27 cellular contexts compared by ENCODE assay signal in genomic region chr10:23114228-23114850, GRCh38.
"Had no signal": no experiment of that assay in that cellular context is flagged by ENCODE, and none has a peak within 500 bp of the region (broad histone marks: within the 10 kb centered on the region; RNA-seq: fewer than 3 reads in every experiment).

No MANE protein-coding gene starts in this region.

- H3K9me3 Mint-ChIP-seq: immature natural killer cell; mesothelial cell of epicardium; naive B cell; natural killer cell treated with Interleukin-12 subunit alpha and Interleukin-12 subunit beta and Interleukin-15 and Interleukin-18, amount 100 ng/mL, for 72 hours; neural progenitor cell; stimulated activated effector memory CD8-positive, alpha-beta T cell treated with anti-CD3 and anti-CD28 coated beads, Interleukin-12 subunit alpha, Interleukin-12 subunit beta, amount 100 ng/mL, for 72 hours; type B pancreatic cell had no signal

- H3K27me3 ChIP-seq: dorsolateral prefrontal cortex, neural progenitor cell, right atrium auricular region, sigmoid colon, stomach, tibial artery, uterus had no signal

- H3K36me3 ChIP-seq: neural progenitor cell, prostate gland, uterus had no signal

- H3K4me3 ChIP-seq: dorsolateral prefrontal cortex, mucosa of descending colon, neural progenitor cell, prostate gland, right atrium auricular region, sigmoid colon, stomach, tibial artery, uterus had no signal

- DNase-seq: dorsolateral prefrontal cortex; effector CD4-positive, alpha-beta T cell; hypothalamus; immature natural killer cell; islet precursor cell; kidney glomerular epithelial cell; left colon; left ventricle myocardium superior; mesenchymal stem cell; mucosa of descending colon; naive B cell; nucleus accumbens; sigmoid colon; stimulated activated CD4-positive, alpha-beta T cell treated with anti-CD3 and anti-CD28 coated beads, Interleukin-2, amount 100 ng/mL, for 24 hours; stimulated activated CD4-positive, alpha-beta T cell treated with anti-CD3 and anti-CD28 coated beads, Interleukin-4, amount 100 ng/mL, for 24 hours; stimulated activated naive CD4-positive, alpha-beta T cell treated with Interleukin-2 at 50 U/mL for 16 hours; stomach; tibial artery; uterus had no signal

- H3K27ac Mint-ChIP-seq: mesothelial cell of epicardium; natural killer cell treated with Interleukin-12 subunit alpha and Interleukin-12 subunit beta and Interleukin-15 and Interleukin-18, amount 100 ng/mL, for 72 hours; neural progenitor cell; type B pancreatic cell had no signal

- ATAC-seq: left colon; left ventricle myocardium superior; mucosa of descending colon; natural killer cell treated with Interleukin-12 subunit alpha and Interleukin-12 subunit beta and Interleukin-15 and Interleukin-18, amount 100 ng/mL, for 72 hours; stimulated activated effector memory CD8-positive, alpha-beta T cell treated with anti-CD3 and anti-CD28 coated beads, Interleukin-12 subunit alpha, Interleukin-12 subunit beta, amount 100 ng/mL, for 72 hours had no signal

- H3K4me1 Mint-ChIP-seq: immature natural killer cell; naive B cell; stimulated activated effector memory CD8-positive, alpha-beta T cell treated with anti-CD3 and anti-CD28 coated beads, Interleukin-12 subunit alpha, Interleukin-12 subunit beta, amount 100 ng/mL, for 72 hours had no signal

- H3K27me3 Mint-ChIP-seq: naive B cell; natural killer cell treated with Interleukin-12 subunit alpha and Interleukin-12 subunit beta and Interleukin-15 and Interleukin-18, amount 100 ng/mL, for 72 hours; type B pancreatic cell had no signal

- H3K9ac ChIP-seq: neural progenitor cell had no signal

- H3K4me3 Mint-ChIP-seq: immature natural killer cell; mesothelial cell of epicardium; naive B cell; natural killer cell treated with Interleukin-12 subunit alpha and Interleukin-12 subunit beta and Interleukin-15 and Interleukin-18, amount 100 ng/mL, for 72 hours; stimulated activated effector memory CD8-positive, alpha-beta T cell treated with anti-CD3 and anti-CD28 coated beads, Interleukin-12 subunit alpha, Interleukin-12 subunit beta, amount 100 ng/mL, for 72 hours; type B pancreatic cell had no signal

- H2AFZ ChIP-seq: neural progenitor cell had no signal

- H3K9me3 ChIP-seq: mucosa of descending colon, prostate gland, right atrium auricular region, sigmoid colon, stomach, tibial artery, uterus had no signal

- FAIRE-seq: frontal cortex had no signal

- H3K4me2 ChIP-seq: neural progenitor cell had no signal

- H3K4me1 ChIP-seq: prostate gland, right atrium auricular region, sigmoid colon, stomach, tibial artery, uterus had no signal

- H3K27ac ChIP-seq: dorsolateral prefrontal cortex, neural progenitor cell, prostate gland, right atrium auricular region, sigmoid colon, stomach, tibial artery, uterus had no signal
